In genomic region chr12:11085419-11085818, GRCh38 we compare ENCODE assay signal across 14 cellular contexts. TPM values are rescaled to one million over a fixed set of nuclear protein-coding genes. Genes with fewer than 3 reads are reported as not detected.
DNase-seq lines count a peak whose midpoint lies in the region; ATAC-seq and TF ChIP-seq lines count a peak whose summit lies in the region.
"Had no signal": no experiment of that assay in that cellular context is flagged by ENCODE, and none has a peak within 500 bp of the region (broad histone marks: within the 10 kb centered on the region; RNA-seq: fewer than 3 reads in every experiment).

No MANE protein-coding gene starts in this region.

- H3K36me3 ChIP-seq in naive thymus-derived CD4-positive, alpha-beta T cell (ENCODE audit: control insufficient read depth in 2 of 3, insufficient read depth in 3 of 3, low read length in 3 of 3), result no peaks in the 10 kb centered on the region
- H3K36me3 ChIP-seq: right atrium auricular region had no signal

- TF ChIP-seq CTCF in fibroblast of the aortic adventitia (IDR thresholded peaks at IDR 0.05; ENCODE audit: insufficient read depth, low read length), result no peak

- peaks cover 0 to 21% (median 9%) of the 10 kb centered on the region in 5 donors for H3K36me3 Mint-ChIP-seq in naive thymus-derived CD4-positive, alpha-beta T cell

- no peak overlapping the region for H3K4me3 ChIP-seq in fibroblast of the aortic adventitia (ENCODE audit: low read depth, low read length)
- no peak overlapping the region for H3K4me3 ChIP-seq in naive thymus-derived CD4-positive, alpha-beta T cell (ENCODE audit: low read length)
- H3K4me3 ChIP-seq: right atrium auricular region had no signal

- no peaks in the 10 kb centered on the region for H3K27me3 ChIP-seq in naive thymus-derived CD4-positive, alpha-beta T cell (ENCODE audit: control insufficient read depth in 2 of 2, insufficient read depth in 2 of 2, low read length in 2 of 2)
- H3K27me3 ChIP-seq: right atrium auricular region had no signal

- H3K4me1 ChIP-seq in naive thymus-derived CD4-positive, alpha-beta T cell (ENCODE audit: control insufficient read depth in 2 of 2, insufficient read depth in 2 of 2, low read length in 2 of 2), result no peaks in the 10 kb centered on the region
- H3K4me1 ChIP-seq: right atrium auricular region had no signal

- POLR2A ChIA-PET in naive thymus-derived CD4-positive, alpha-beta T cell (lab: Charles Lee), result no interaction called here

- H3K4me3 Mint-ChIP-seq in naive thymus-derived CD4-positive, alpha-beta T cell, result no peak overlapping the region
- H3K4me3 Mint-ChIP-seq: activated CD4-positive, alpha-beta memory T cell treated with anti-CD3 and anti-CD28 coated beads for 36 hours had no signal

- no peaks in the 10 kb centered on the region for H3K27me3 Mint-ChIP-seq in naive thymus-derived CD4-positive, alpha-beta T cell
- H3K27me3 Mint-ChIP-seq: activated CD4-positive, alpha-beta memory T cell treated with anti-CD3 and anti-CD28 coated beads for 36 hours had no signal

- peaks cover 0 to 18% (median 11%) of the 10 kb centered on the region in 11 donors for H3K9me3 Mint-ChIP-seq in naive thymus-derived CD4-positive, alpha-beta T cell

- ATAC-seq in GM18867 (IDR thresholded peaks at IDR 0.05; ENCODE audit: unreplicated experiment) (peak; percentile 41), GM21423 (IDR thresholded peaks at IDR 0.05; ENCODE audit: unreplicated experiment) (peak; percentile 74), HG03520 (IDR thresholded peaks at IDR 0.05; ENCODE audit: unreplicated experiment) (peak; percentile 46)
- ATAC-seq in naive thymus-derived CD4-positive, alpha-beta T cell, result no peak

- intact Hi-C loops in naive thymus-derived CD4-positive, alpha-beta T cell (cut with micrococcal nuclease), result no loop called here

- peaks cover 0 to 4% (median 0%) of the 10 kb centered on the region in 7 donors for H3K4me1 Mint-ChIP-seq in naive thymus-derived CD4-positive, alpha-beta T cell

- H3K9me3 ChIP-seq in naive thymus-derived CD4-positive, alpha-beta T cell (ENCODE audit: control insufficient read depth in 2 of 3, low read length in 3 of 3), result no peaks in the 10 kb centered on the region

- DNase-seq in fibroblast of the aortic adventitia (ENCODE audit: low read depth), result peak; percentile 34
- no peak for DNase-seq in Ammon's horn (ENCODE audit: low spot score)
- DNase-seq in naive thymus-derived CD4-positive, alpha-beta T cell, result no peak
- DNase-seq in stimulated activated CD8-positive, alpha-beta memory T cell treated with anti-CD3 and anti-CD28 coated beads, Interleukin-4, amount 100 ng/mL, for 48 hours, result no peak
- DNase-seq: activated CD4-positive, alpha-beta memory T cell treated with anti-CD3 and anti-CD28 coated beads for 36 hours; NCI-H1417; NCI-H82 had no signal

- no peak overlapping the region for H3K27ac Mint-ChIP-seq in naive thymus-derived CD4-positive, alpha-beta T cell
- H3K27ac Mint-ChIP-seq: activated CD4-positive, alpha-beta memory T cell treated with anti-CD3 and anti-CD28 coated beads for 36 hours had no signal

- no peak overlapping the region for H3K27ac ChIP-seq in naive thymus-derived CD4-positive, alpha-beta T cell (ENCODE audit: low read depth, low read length)
- H3K27ac ChIP-seq: right atrium auricular region had no signal

- CTCF ChIA-PET in naive thymus-derived CD4-positive, alpha-beta T cell (lab: Charles Lee), result no interaction called here

RNA-seq across cellular contexts. Expression of gene TAS2R43, which starts 6.7 kb away (rescaled TPM):
- 1.3 and 2.3 TPM in 2 replicates for total RNA-seq in fibroblast of the aortic adventitia (ENCODE audit: low replicate concordance)
- 1 to 10 TPM; 1.1 to 2.1 (median 1.7) TPM for total RNA-seq in naive thymus-derived CD4-positive, alpha-beta T cell
- polyA plus RNA-seq in naive thymus-derived CD4-positive, alpha-beta T cell, result under 1 TPM in 1 of 2 donors, not detected in 1; 0.32 TPM
- total RNA-seq: epithelial cell of proximal tubule, H1, mononuclear cell had no signal

RNA-seq across cellular contexts. Expression of gene TAS2R46, which starts 23.3 kb away (rescaled TPM):
- total RNA-seq in fibroblast of the aortic adventitia (ENCODE audit: low replicate concordance), result 4.7 and 8.8 TPM in 2 replicates
- 1 to 10 TPM; 1.2 to 3.4 (median 2.7) TPM for total RNA-seq in naive thymus-derived CD4-positive, alpha-beta T cell
- under 1 TPM in 1 of 2 donors, not detected in 1; 0.21 TPM for polyA plus RNA-seq in naive thymus-derived CD4-positive, alpha-beta T cell
- total RNA-seq: H1 had no signal

RNA-seq across cellular contexts. Expression of gene TAS2R30, which starts 49.0 kb away (rescaled TPM):
- total RNA-seq in fibroblast of the aortic adventitia (ENCODE audit: low replicate concordance), result 6.9 and 16.4 TPM in 2 replicates
- 1 to 10 TPM; 4.1 to 7.2 (median 5.3) TPM for total RNA-seq in naive thymus-derived CD4-positive, alpha-beta T cell
- under 1 TPM in 1 of 2 donors, not detected in 1; 0.18 TPM for polyA plus RNA-seq in naive thymus-derived CD4-positive, alpha-beta T cell

RNA-seq across cellular contexts. Expression of gene TAS2R31, which starts 54.2 kb away (rescaled TPM):
- 6.2 and 13.6 TPM in 2 replicates for total RNA-seq in fibroblast of the aortic adventitia (ENCODE audit: low replicate concordance)
- total RNA-seq in naive thymus-derived CD4-positive, alpha-beta T cell, result 1 to 10 TPM; 1.5 to 6.2 (median 3.6) TPM
- polyA plus RNA-seq in naive thymus-derived CD4-positive, alpha-beta T cell, result under 1 TPM in 1 of 2 donors, not detected in 1; 0.26 TPM
- total RNA-seq: epithelial cell of proximal tubule had no signal
